14 cellular contexts compared by ENCODE assay signal in genomic region chr14:102893452-102893851, GRCh38. TPM values are rescaled to one million over a fixed set of nuclear protein-coding genes. Genes with fewer than 3 reads are reported as not detected.
DNase-seq lines count a peak whose midpoint lies in the region; ATAC-seq, FAIRE-seq and TF ChIP-seq lines count a peak whose summit lies in the region.
"Had no signal": no experiment of that assay in that cellular context is flagged by ENCODE, and none has a peak within 500 bp of the region (broad histone marks: within the 10 kb centered on the region; RNA-seq: fewer than 3 reads in every experiment).

No MANE protein-coding gene starts in this region.

- no peak overlapping the region for H3K9ac ChIP-seq in astrocyte (ENCODE audit: low read length)

- H3K4me2 ChIP-seq in astrocyte (ENCODE audit: low read length) = no peak overlapping the region

- no peak for TF ChIP-seq POLR2A in prostate gland (IDR thresholded peaks at IDR 0.05)

- peaks cover 5% of the 10 kb centered on the region for H4K20me1 ChIP-seq in astrocyte (ENCODE audit: insufficient read depth, low read length)

- H3K4me3 Mint-ChIP-seq in astrocyte (ENCODE audit: unreplicated experiment) = no peak overlapping the region
- H3K4me3 Mint-ChIP-seq: activated CD8-positive, alpha-beta T cell treated with anti-CD3 and anti-CD28 coated beads for 36 hours had no signal

- TF ChIP-seq CTCF in astrocyte (IDR thresholded peaks at IDR 0.05; ENCODE audit: insufficient read depth, low read depth, low read length) (no peak), left ventricle myocardium inferior (IDR thresholded peaks at IDR 0.05; ENCODE audit: borderline replicate concordance) (no peak), prostate gland (IDR thresholded peaks at IDR 0.05) (no peak)

- WGBS in prostate gland = 75% methylated on average over 9 of the region's 9 CpGs

- peaks cover 26% of the 10 kb centered on the region for H3K36me3 ChIP-seq in astrocyte (ENCODE audit: insufficient read depth, low read length)
- peaks cover 11% of the 10 kb centered on the region for H3K36me3 ChIP-seq in left ventricle myocardium inferior
- no peaks in the 10 kb centered on the region for H3K36me3 ChIP-seq in prostate gland

- no peak overlapping the region for H2AFZ ChIP-seq in astrocyte (ENCODE audit: low read depth, low read length)

- H3K9me3 ChIP-seq in astrocyte (ENCODE audit: insufficient read depth, low read depth, low read length) (no peaks in the 10 kb centered on the region), left ventricle myocardium inferior (replicated peaks) (no peaks in the 10 kb centered on the region), prostate gland (no peaks in the 10 kb centered on the region)

- no peaks in the 10 kb centered on the region for H3K27me3 Mint-ChIP-seq in astrocyte (ENCODE audit: low read depth, unreplicated experiment)
- H3K27me3 Mint-ChIP-seq: activated CD8-positive, alpha-beta T cell treated with anti-CD3 and anti-CD28 coated beads for 36 hours had no signal

- peak overlapping the region; percentile 42 for H3K27ac Mint-ChIP-seq in astrocyte (ENCODE audit: unreplicated experiment)
- H3K27ac Mint-ChIP-seq: activated CD8-positive, alpha-beta T cell treated with anti-CD3 and anti-CD28 coated beads for 36 hours had no signal

- no peaks in the 10 kb centered on the region for H3K27me3 ChIP-seq in astrocyte (ENCODE audit: insufficient read depth, low read length)
- H3K27me3 ChIP-seq in left ventricle myocardium inferior (ENCODE audit: low read depth) = no peaks in the 10 kb centered on the region
- H3K27me3 ChIP-seq in prostate gland (replicated peaks; ENCODE audit: insufficient read depth) = no peaks in the 10 kb centered on the region

- H3K4me1 ChIP-seq in astrocyte (ENCODE audit: insufficient read depth, low read length) (peaks cover 2% of the 10 kb centered on the region), left ventricle myocardium inferior (peaks cover 3% of the 10 kb centered on the region), prostate gland (replicated peaks) (no peaks in the 10 kb centered on the region)

- peak; percentile 98 for ATAC-seq in sciatic nerve
- ATAC-seq: activated CD8-positive, alpha-beta T cell treated with anti-CD3 and anti-CD28 coated beads for 36 hours; SK-N-SH treated with all-trans-retinoic acid at 6 μM for 48 hours had no signal

- no peaks in the 10 kb centered on the region for H3K9me3 Mint-ChIP-seq in astrocyte (ENCODE audit: unreplicated experiment)
- H3K9me3 Mint-ChIP-seq: activated CD8-positive, alpha-beta T cell treated with anti-CD3 and anti-CD28 coated beads for 36 hours had no signal

- no peak overlapping the region for H3K27ac ChIP-seq in astrocyte (ENCODE audit: low read depth, low read length)
- no peak overlapping the region for H3K27ac ChIP-seq in left ventricle myocardium inferior (replicated peaks)
- H3K27ac ChIP-seq in prostate gland = no peak overlapping the region

- intact Hi-C loops in left ventricle myocardium inferior (cut with micrococcal nuclease) (no loop called here), sciatic nerve (cut with DNase I) (no loop called here), prostate gland (cut with DNase I) (no loop called here)

- H3K4me3 ChIP-seq in astrocyte (ENCODE audit: insufficient read depth, low read depth, low read length) = no peak overlapping the region
- H3K4me3 ChIP-seq in left ventricle myocardium inferior = no peak overlapping the region
- H3K4me3 ChIP-seq in prostate gland = no peak overlapping the region

- H3K36me3 Mint-ChIP-seq in astrocyte (ENCODE audit: low read depth, unreplicated experiment) = peaks cover 17% of the 10 kb centered on the region

- DNase-seq in COLO829 (ENCODE audit: low spot score) (peak; percentile 95), astrocyte (ENCODE audit: low read depth) (peak; percentile 90), left ventricle myocardium inferior (peak; percentile 32), sciatic nerve (ENCODE audit: low spot score) (peak; percentile 81), NCI-H510A (lab: John Stamatoyannopoulos, UW) (no peak), prostate gland (ENCODE audit: low spot score) (no peak), activated T-cell treated with anti-CD3 and anti-CD28 coated beads for 4 hours (no peak)
- no peak for DNase-seq in activated CD4-positive, alpha-beta T cell treated with anti-CD3 and anti-CD28 coated beads, Interleukin-2, amount 50 U/mL, for 1 hour
- DNase-seq: activated CD8-positive, alpha-beta T cell treated with anti-CD3 and anti-CD28 coated beads for 36 hours; DMS53; hippocampal formation; NCI-H2227 treated with DMSO at 0.1 percent for 48 hours had no signal

- peak; percentile 55 for FAIRE-seq in astrocyte (lab: Jason Lieb, UNC)
- FAIRE-seq: bronchial epithelial cell had no signal

- H3K4me1 Mint-ChIP-seq in astrocyte (ENCODE audit: low read depth, unreplicated experiment) = peaks cover 4% of the 10 kb centered on the region

- H3K79me2 ChIP-seq in astrocyte (ENCODE audit: insufficient read depth, low read length) = no peaks in the 10 kb centered on the region

RNA-seq across cellular contexts. Expression of gene AMN, which starts 29.0 kb away (rescaled TPM):
- total RNA-seq in astrocyte = 2.0 and 3.4 TPM in 2 replicates
- total RNA-seq in left ventricle myocardium inferior = not detected
- 0.40 TPM for total RNA-seq in sciatic nerve
- 1 to 10 TPM in 1 of 2 donors, under 1 TPM in 1; 0.91 to 1.6 TPM for total RNA-seq in prostate gland

Comparison
In these comparisons a context has a peak if more than half of its experiments do, and no peak if none do; other contexts are left out.
1. DNase-seq: peak in COLO829 (single experiment), astrocyte (single experiment), left ventricle myocardium inferior (single experiment) and sciatic nerve (single experiment); none in NCI-H510A (single experiment), prostate gland (single experiment), activated T-cell treated with anti-CD3 and anti-CD28 coated beads for 4 hours (single experiment) and activated CD4-positive, alpha-beta T cell treated with anti-CD3 and anti-CD28 coated beads, Interleukin-2, amount 50 U/mL, for 1 hour (single experiment).